ENCODE assay signal across 1 cellular context in genomic region chr6:2885967-2886731, GRCh38.
TF ChIP-seq lines count a peak whose summit lies in the region.

No MANE protein-coding gene starts in this region.

TF ChIP-seq in K562, 482 proteins besides CTCF, POLR2A, EP300 and RAD21 (continued from another document):
- TF ChIP-seq CEBPG (CRISPR knock-in tag; IDR thresholded peaks at IDR 0.05) (peak; percentile 55), CEBPG (tag; conservative IDR thresholded peaks at IDR 0.05 in 1 of 2, IDR thresholded peaks at IDR 0.05 in 1 of 2) (peak; percentile 88 to 92), ARID3A (IDR thresholded peaks at IDR 0.05; ENCODE audit: borderline replicate concordance, low read depth, low read length) (no peak), TCFL5 (CRISPR knock-in tag; conservative IDR thresholded peaks at IDR 0.05) (no peak), ZNF239 (CRISPR knock-in tag; IDR thresholded peaks at IDR 0.05) (no peak), NFE2 (IDR thresholded peaks at IDR 0.05; ENCODE audit: low read depth) (no peak), E4F1 (CRISPR knock-in tag; IDR thresholded peaks at IDR 0.05; ENCODE audit: borderline replicate concordance) (no peak), RBM25 (IDR thresholded peaks at IDR 0.05; ENCODE audit: low read depth, low read length, severe bottlenecking) (no peak), C11orf30 (IDR thresholded peaks at IDR 0.05; ENCODE audit: low read depth) (no peak), ARID1B (IDR thresholded peaks at IDR 0.05) (no peak), BRF1 (IDR thresholded peaks at IDR 0.05; ENCODE audit: borderline replicate concordance, extremely low read depth, insufficient read length) (no peak), ARHGAP35 (IDR thresholded peaks at IDR 0.05; ENCODE audit: partially characterized antibody) (no peak), ZNF146 (CRISPR knock-in tag; IDR thresholded peaks at IDR 0.05; ENCODE audit: unreplicated experiment) (no peak), CEBPB (tag; IDR thresholded peaks at IDR 0.05) (peak; percentile 94), ZNF609 (CRISPR knock-in tag; IDR thresholded peaks at IDR 0.05; ENCODE audit: borderline replicate concordance) (no peak), ATF3 (IDR thresholded peaks at IDR 0.05) (peak; percentile 82), ATF3 (CRISPR knock-in tag; conservative IDR thresholded peaks at IDR 0.05) (no peak), EWSR1 (IDR thresholded peaks at IDR 0.05; ENCODE audit: borderline replicate concordance, low read depth, partially characterized antibody) (no peak), ZBTB17 (CRISPR knock-in tag; IDR thresholded peaks at IDR 0.05) (no peak), CAMTA2 (CRISPR knock-in tag; conservative IDR thresholded peaks at IDR 0.05) (no peak), THRB (CRISPR knock-in tag; conservative IDR thresholded peaks at IDR 0.05) (no peak), BACH1 (tag; IDR thresholded peaks at IDR 0.05) (no peak), SREBF1 (IDR thresholded peaks at IDR 0.05; ENCODE audit: borderline replicate concordance, low read depth, low read length) (no peak), HDAC3 (IDR thresholded peaks at IDR 0.05; ENCODE audit: borderline replicate concordance, partially characterized antibody) (no peak), PTTG1 (tag; IDR thresholded peaks at IDR 0.05; ENCODE audit: low read depth) (no peak), HINFP (tag; conservative IDR thresholded peaks at IDR 0.05; ENCODE audit: low read depth) (no peak), ZNF280B (CRISPR knock-in tag; IDR thresholded peaks at IDR 0.05) (no peak), IRF9 (tag; IDR thresholded peaks at IDR 0.05) (0 out of 2 replicates have a peak, but pooled peaks have one; percentile 58), ESRRB (CRISPR knock-in tag; IDR thresholded peaks at IDR 0.05; ENCODE audit: borderline replicate concordance) (no peak), TSHZ1 (CRISPR knock-in tag; IDR thresholded peaks at IDR 0.05) (no peak), PREB (CRISPR knock-in tag; IDR thresholded peaks at IDR 0.05) (no peak), SIRT6 (IDR thresholded peaks at IDR 0.05; ENCODE audit: low read depth, low read length) (no peak), ESRRA (IDR thresholded peaks at IDR 0.05; ENCODE audit: borderline replicate concordance, low read depth) (no peak), ZBTB8A (IDR thresholded peaks at IDR 0.05; ENCODE audit: partially characterized antibody) (no peak)
